In the genomic region with DNA sequence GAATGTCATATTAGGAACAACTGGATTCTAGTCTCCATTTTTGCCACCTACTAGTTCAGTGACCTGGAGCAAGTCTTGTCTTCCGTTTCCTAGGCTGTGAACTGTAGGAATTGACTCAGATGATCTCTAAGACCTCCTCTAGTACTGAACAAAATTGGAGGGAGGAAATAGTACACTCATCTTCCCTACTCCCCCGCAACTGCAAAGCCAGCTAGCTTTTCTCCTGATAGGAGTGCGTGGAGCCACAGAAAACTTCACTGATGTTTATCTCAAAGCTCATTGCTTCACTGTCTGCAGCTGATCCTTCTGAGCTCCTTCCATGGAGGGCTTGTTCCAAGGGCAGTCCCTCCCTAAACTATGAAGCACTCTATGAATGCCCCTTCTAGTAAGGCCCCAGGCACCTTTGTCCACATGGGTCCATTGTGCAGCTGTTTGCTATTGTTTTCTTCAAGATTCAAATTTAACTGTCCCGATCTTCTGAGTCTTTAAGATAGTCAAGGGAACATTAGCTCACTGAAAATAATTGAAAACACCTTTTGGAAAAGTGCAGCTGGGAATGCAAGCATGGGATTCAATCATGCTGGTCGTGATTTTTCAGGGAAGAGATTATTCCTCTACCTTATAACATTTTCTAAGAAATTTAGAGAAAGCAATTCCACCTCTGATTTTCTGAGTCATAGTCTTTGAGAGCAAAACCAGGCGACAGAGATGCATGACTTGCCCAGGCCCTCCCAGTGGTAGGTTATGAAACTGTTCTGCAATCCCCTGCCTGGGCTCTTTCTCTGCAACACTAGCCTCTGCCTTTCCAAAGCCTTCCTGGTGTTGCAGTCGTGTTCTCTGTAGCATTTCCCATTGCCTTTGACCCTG, we compare ENCODE assay signal across 1 cellular context.
TF ChIP-seq lines count a peak whose summit lies in the region.

No MANE protein-coding gene starts in this region.

TF ChIP-seq in GM12878, 131 proteins besides CTCF, POLR2A, EP300 and RAD21:
- TF ChIP-seq, protein P1, sequence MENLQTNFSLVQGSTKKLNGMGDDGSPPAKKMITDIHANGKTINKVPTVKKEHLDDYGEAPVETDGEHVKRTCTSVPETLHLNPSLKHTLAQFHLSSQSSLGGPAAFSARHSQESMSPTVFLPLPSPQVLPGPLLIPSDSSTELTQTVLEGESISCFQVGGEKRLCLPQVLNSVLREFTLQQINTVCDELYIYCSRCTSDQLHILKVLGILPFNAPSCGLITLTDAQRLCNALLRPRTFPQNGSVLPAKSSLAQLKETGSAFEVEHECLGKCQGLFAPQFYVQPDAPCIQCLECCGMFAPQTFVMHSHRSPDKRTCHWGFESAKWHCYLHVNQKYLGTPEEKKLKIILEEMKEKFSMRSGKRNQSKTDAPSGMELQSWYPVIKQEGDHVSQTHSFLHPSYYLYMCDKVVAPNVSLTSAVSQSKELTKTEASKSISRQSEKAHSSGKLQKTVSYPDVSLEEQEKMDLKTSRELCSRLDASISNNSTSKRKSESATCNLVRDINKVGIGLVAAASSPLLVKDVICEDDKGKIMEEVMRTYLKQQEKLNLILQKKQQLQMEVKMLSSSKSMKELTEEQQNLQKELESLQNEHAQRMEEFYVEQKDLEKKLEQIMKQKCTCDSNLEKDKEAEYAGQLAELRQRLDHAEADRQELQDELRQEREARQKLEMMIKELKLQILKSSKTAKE (IDR thresholded peaks at IDR 0.05; ENCODE audit: low read depth, poor library complexity, severe bottlenecking): no peak
- TF ChIP-seq, protein P2, sequence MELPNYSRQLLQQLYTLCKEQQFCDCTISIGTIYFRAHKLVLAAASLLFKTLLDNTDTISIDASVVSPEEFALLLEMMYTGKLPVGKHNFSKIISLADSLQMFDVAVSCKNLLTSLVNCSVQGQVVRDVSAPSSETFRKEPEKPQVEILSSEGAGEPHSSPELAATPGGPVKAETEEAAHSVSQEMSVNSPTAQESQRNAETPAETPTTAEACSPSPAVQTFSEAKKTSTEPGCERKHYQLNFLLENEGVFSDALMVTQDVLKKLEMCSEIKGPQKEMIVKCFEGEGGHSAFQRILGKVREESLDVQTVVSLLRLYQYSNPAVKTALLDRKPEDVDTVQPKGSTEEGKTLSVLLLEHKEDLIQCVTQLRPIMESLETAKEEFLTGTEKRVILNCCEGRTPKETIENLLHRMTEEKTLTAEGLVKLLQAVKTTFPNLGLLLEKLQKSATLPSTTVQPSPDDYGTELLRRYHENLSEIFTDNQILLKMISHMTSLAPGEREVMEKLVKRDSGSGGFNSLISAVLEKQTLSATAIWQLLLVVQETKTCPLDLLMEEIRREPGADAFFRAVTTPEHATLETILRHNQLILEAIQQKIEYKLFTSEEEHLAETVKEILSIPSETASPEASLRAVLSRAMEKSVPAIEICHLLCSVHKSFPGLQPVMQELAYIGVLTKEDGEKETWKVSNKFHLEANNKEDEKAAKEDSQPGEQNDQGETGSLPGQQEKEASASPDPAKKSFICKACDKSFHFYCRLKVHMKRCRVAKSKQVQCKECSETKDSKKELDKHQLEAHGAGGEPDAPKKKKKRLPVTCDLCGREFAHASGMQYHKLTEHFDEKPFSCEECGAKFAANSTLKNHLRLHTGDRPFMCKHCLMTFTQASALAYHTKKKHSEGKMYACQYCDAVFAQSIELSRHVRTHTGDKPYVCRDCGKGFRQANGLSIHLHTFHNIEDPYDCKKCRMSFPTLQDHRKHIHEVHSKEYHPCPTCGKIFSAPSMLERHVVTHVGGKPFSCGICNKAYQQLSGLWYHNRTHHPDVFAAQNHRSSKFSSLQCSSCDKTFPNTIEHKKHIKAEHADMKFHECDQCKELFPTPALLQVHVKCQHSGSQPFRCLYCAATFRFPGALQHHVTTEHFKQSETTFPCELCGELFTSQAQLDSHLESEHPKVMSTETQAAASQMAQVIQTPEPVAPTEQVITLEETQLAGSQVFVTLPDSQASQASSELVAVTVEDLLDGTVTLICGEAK (IDR thresholded peaks at IDR 0.05; ENCODE audit: borderline replicate concordance): no peak
- peak; percentile 54; the same call in 1 of the 2 replicates for TF ChIP-seq SMC3 (IDR thresholded peaks at IDR 0.05; ENCODE audit: borderline replicate concordance, low read length)
TF ChIP-seq in GM12878: peak in this region for 1.
